In genomic region chr18:12391487-12392136, GRCh38 we compare ENCODE assay signal across 8 cellular contexts. TPM values are rescaled to one million over a fixed set of nuclear protein-coding genes. Genes with fewer than 3 reads are reported as not detected.
A peak's percentile ranks its signal among the peaks of the same experiment; 100 is the strongest.
DNase-seq lines count a peak whose midpoint lies in the region; ATAC-seq and TF ChIP-seq lines count a peak whose summit lies in the region.

No MANE protein-coding gene starts in this region.

- intact Hi-C loops in CD8-positive, alpha-beta T cell (cut with DNase I, micrococcal nuclease), result loop anchor here (1.0 to 10.0 kb wide), 6 partner anchors 269 to 766 kb away; no protein-coding TSS in a partner anchor
- intact Hi-C loops in mammary epithelial cell (cut with micrococcal nuclease), result loop anchor here (1.0 to 5.0 kb wide), 5 partner anchors 139 to 543 kb away; partner anchors contain the start of genes CEP76 and PSMG2

- peaks cover 15% of the 10 kb centered on the region for H3K27me3 Mint-ChIP-seq in CD8-positive, alpha-beta T cell (ENCODE audit: low read depth)

- H3K79me2 ChIP-seq in mammary epithelial cell (ENCODE audit: insufficient read depth, low read length), result no peaks in the 10 kb centered on the region

- in situ Hi-C loops in mammary epithelial cell (cut with MboI; ENCODE audit: low sequenced_read_pairs in 2 of 2), result loop anchor here (10.0 to 25.0 kb wide), 2 partner anchors 263 to 546 kb away; partner anchors contain the start of genes SEH1L (in 2 of the 2) and SPIRE1 (in 1 of the 2)

- ATAC-seq in CD8-positive, alpha-beta T cell, result peak; percentile 99
- ATAC-seq in GM19395 (IDR thresholded peaks at IDR 0.05; ENCODE audit: unreplicated experiment), result peak; percentile 79
- ATAC-seq in GM21717 (IDR thresholded peaks at IDR 0.05; ENCODE audit: unreplicated experiment), result no peak

- no peak overlapping the region for H3K4me3 Mint-ChIP-seq in CD8-positive, alpha-beta T cell

- H3K27ac Mint-ChIP-seq in CD8-positive, alpha-beta T cell, result no peak overlapping the region

- TF ChIP-seq CTCF in CD8-positive, alpha-beta T cell (IDR thresholded peaks at IDR 0.05), result peak; percentile 78
- peak; percentile 97 to 99 for TF ChIP-seq CTCF in mammary epithelial cell (conservative IDR thresholded peaks at IDR 0.05 in 1 of 2, IDR thresholded peaks at IDR 0.05 in 1 of 2; ENCODE audit: extremely low read depth in 1 of 2, insufficient read depth in 1 of 2, low read depth in 1 of 2, low read length in 2 of 2)

- no peaks in the 10 kb centered on the region for H3K4me1 ChIP-seq in CD8-positive, alpha-beta T cell (ENCODE audit: insufficient read depth, low read length)
- no peaks in the 10 kb centered on the region for H3K4me1 ChIP-seq in mammary epithelial cell (ENCODE audit: insufficient read depth, low read length)

- H3K9me3 Mint-ChIP-seq in CD8-positive, alpha-beta T cell, result no peaks in the 10 kb centered on the region

- no peaks in the 10 kb centered on the region for H3K36me3 Mint-ChIP-seq in CD8-positive, alpha-beta T cell

- H3K27me3 ChIP-seq in CD8-positive, alpha-beta T cell (ENCODE audit: insufficient read depth, low read length), result no peaks in the 10 kb centered on the region
- no peaks in the 10 kb centered on the region for H3K27me3 ChIP-seq in MG63
- H3K27me3 ChIP-seq in mammary epithelial cell (ENCODE audit: insufficient read depth, low read length), result no peaks in the 10 kb centered on the region

- no peak overlapping the region for H3K4me2 ChIP-seq in mammary epithelial cell (ENCODE audit: insufficient read depth, low read depth, low read length)

- H3K27ac ChIP-seq in CD8-positive, alpha-beta T cell (ENCODE audit: low read depth, low read length), result no peak overlapping the region
- no peak overlapping the region for H3K27ac ChIP-seq in mammary epithelial cell (ENCODE audit: insufficient read depth, low read depth, low read length)

- H2AFZ ChIP-seq in mammary epithelial cell (ENCODE audit: low read depth, low read length), result no peak overlapping the region

- H3K9me3 ChIP-seq in CD8-positive, alpha-beta T cell (ENCODE audit: low read length), result no peaks in the 10 kb centered on the region
- H3K9me3 ChIP-seq in MG63 (no peaks in the 10 kb centered on the region), mammary epithelial cell (replicated peaks; ENCODE audit: insufficient read depth, low read length) (no peaks in the 10 kb centered on the region)

- no peak overlapping the region for H3K4me3 ChIP-seq in CD8-positive, alpha-beta T cell (ENCODE audit: low read depth, low read length)
- H3K4me3 ChIP-seq in MG63 (no peak overlapping the region), mammary epithelial cell (replicated peaks in 1 of 3; ENCODE audit: insufficient read depth in 1 of 3, low read depth in 2 of 3, low read length in 3 of 3) (no peak overlapping the region)

- WGBS in mammary epithelial cell (ENCODE audit: low coverage, missing lambda C conversion rate), result 5% methylated on average over 9 of the region's 9 CpGs

- no peaks in the 10 kb centered on the region for H3K4me1 Mint-ChIP-seq in CD8-positive, alpha-beta T cell (ENCODE audit: low read depth)

- dilution Hi-C loops in mammary epithelial cell (cut with HindIII; ENCODE audit: low sequenced_read_pairs), result loop anchor here (5.0 kb wide), 1 partner anchor 536 kb away; no protein-coding TSS in a partner anchor

- H4K20me1 ChIP-seq in mammary epithelial cell (ENCODE audit: insufficient read depth, low read length), result no peaks in the 10 kb centered on the region

- no peak overlapping the region for H3K9ac ChIP-seq in mammary epithelial cell (ENCODE audit: insufficient read depth, low read length)

- DNase-seq in CD8-positive, alpha-beta T cell, result peak in 6 of 7 experiments; percentile 28 to 61 (median 52)
- DNase-seq in MG63, result peak; percentile 30
- DNase-seq in T-helper 9 cell, result peak; percentile 31
- peak; percentile 48 for DNase-seq in mammary epithelial cell
- peak; percentile 82 for DNase-seq in inferior parietal cortex (ENCODE audit: extremely low spot score)
- DNase-seq in stimulated activated CD4-positive, alpha-beta T cell treated with anti-CD3 and anti-CD28 coated beads, Interleukin-15, amount 100 ng/mL, for 24 hours, result peak; percentile 61

- no TSS peak for BruUV-seq in mammary epithelial cell (replicated peaks; lab: Mats Ljungman, UMichigan)

- CTCF ChIA-PET in CD8-positive, alpha-beta T cell (lab: Charles Lee), result interaction anchor here (0.7 to 5.4 kb wide), 24 partner anchors 8 to 768 kb away, joined by 3 to 59 read pairs (median 4); partner anchors contain the start of gene AFG3L2
- CTCF ChIA-PET in mammary epithelial cell (lab: Charles Lee; ENCODE audit: low non-redundant PET), result interaction anchor here (0.6 kb wide), 2 partner anchors 50 to 351 kb away, joined by 3 to 5 read pairs; no protein-coding TSS in a partner anchor

- no peaks in the 10 kb centered on the region for H3K36me3 ChIP-seq in CD8-positive, alpha-beta T cell (ENCODE audit: insufficient read depth, low read length)
- no peaks in the 10 kb centered on the region for H3K36me3 ChIP-seq in MG63
- no peaks in the 10 kb centered on the region for H3K36me3 ChIP-seq in mammary epithelial cell (ENCODE audit: insufficient read depth, low read length)

- POLR2A ChIA-PET in CD8-positive, alpha-beta T cell (lab: Charles Lee), result interaction anchor here (0.9 kb wide), 1 partner anchor 15 kb away, joined by 3 read pairs; the partner anchor contains the start of gene AFG3L2

RNA-seq across cellular contexts. Expression of gene AFG3L2, which starts 14.6 kb away (rescaled TPM):
- 10 to 100 TPM; 58.4 to 59.0 TPM for total RNA-seq in CD8-positive, alpha-beta T cell
- 57.7 and 60.0 TPM in 2 replicates for total RNA-seq in MG63 (2014; rRNA removed; shearing (Covaris generic); ENCODE audit: low replicate concordance)
- 10 to 100 TPM; 50.5 to 55.8 TPM for total RNA-seq in mammary epithelial cell
- 34.8 TPM for polyA plus RNA-seq in mammary epithelial cell
- polyA minus RNA-seq in mammary epithelial cell, result 47.1 TPM

RNA-seq across cellular contexts. Expression of gene PRELID3A, which starts 16.1 kb away (rescaled TPM):
- total RNA-seq in CD8-positive, alpha-beta T cell, result under 1 TPM; 0.39 to 0.54 TPM
- total RNA-seq in MG63 (2014; rRNA removed; shearing (Covaris generic); ENCODE audit: low replicate concordance), result 8.5 and 15.7 TPM in 2 replicates
- 10 to 100 TPM in 1 of 2 donors, 1 to 10 TPM in 1; 3.3 to 13.1 TPM for total RNA-seq in mammary epithelial cell
- polyA plus RNA-seq in mammary epithelial cell, result 3.7 TPM
- not detected for polyA minus RNA-seq in mammary epithelial cell

Comparison
In these comparisons a context has a peak if more than half of its experiments do, and no peak if none do; other contexts are left out.
1. DNase-seq: peak in every context shown above with its lines; median percentile 82 in inferior parietal cortex; 61 in stimulated activated CD4-positive, alpha-beta T cell treated with anti-CD3 and anti-CD28 coated beads, Interleukin-15, amount 100 ng/mL, for 24 hours; 52 in CD8-positive, alpha-beta T cell; 48 in mammary epithelial cell; 31 in T-helper 9 cell; 30 in MG63.